In genomic region chr17:76723812-76724211, GRCh38 we compare ENCODE assay signal across 19 cellular contexts. TPM values are rescaled to one million over a fixed set of nuclear protein-coding genes. Genes with fewer than 3 reads are reported as not detected.
DNase-seq lines count a peak whose midpoint lies in the region; ATAC-seq and TF ChIP-seq lines count a peak whose summit lies in the region.
"Had no signal": no experiment of that assay in that cellular context is flagged by ENCODE, and none has a peak within 500 bp of the region (broad histone marks: within the 10 kb centered on the region; RNA-seq: fewer than 3 reads in every experiment).

No MANE protein-coding gene starts in this region.

- H3K9me3 Mint-ChIP-seq in activated naive CD4-positive, alpha-beta T cell treated with anti-CD3 and anti-CD28 coated beads, Interleukin-2, amount 50 U/mL, for 24 hours = no peaks in the 10 kb centered on the region
- H3K9me3 Mint-ChIP-seq in activated naive CD4-positive, alpha-beta T cell treated with anti-CD3 and anti-CD28 coated beads for 36 hours = no peaks in the 10 kb centered on the region
- no peaks in the 10 kb centered on the region for H3K9me3 Mint-ChIP-seq in IgD-negative memory B cell
- no peaks in the 10 kb centered on the region for H3K9me3 Mint-ChIP-seq in central memory CD8-positive, alpha-beta T cell
- H3K9me3 Mint-ChIP-seq in activated naive CD4-positive, alpha-beta T cell treated with anti-CD3 and anti-CD28 coated beads, Interleukin-2, amount 50 U/mL, for 72 hours = no peaks in the 10 kb centered on the region
- H3K9me3 Mint-ChIP-seq: activated CD4-positive, alpha-beta memory T cell treated with anti-CD3 and anti-CD28 coated beads, Interleukin-2, amount 10 ng/mL, durations not matched to agents 7 days and 5 days; H9; memory B cell; naive thymus-derived CD8-positive, alpha-beta T cell; stimulated activated memory B cell treated with anti-CD40 and anti-IgM and Interleukin-4, amounts not matched to agents 10 μg/mL and 1 μg/mL and 100 μg/mL, for 72 hours had no signal

- H3K4me3 ChIP-seq in smooth muscle cell = no peak overlapping the region

- H3K27ac Mint-ChIP-seq in activated naive CD4-positive, alpha-beta T cell treated with anti-CD3 and anti-CD28 coated beads, Interleukin-2, amount 50 U/mL, for 24 hours = no peak overlapping the region
- no peak overlapping the region for H3K27ac Mint-ChIP-seq in activated naive CD4-positive, alpha-beta T cell treated with anti-CD3 and anti-CD28 coated beads for 36 hours
- peak overlapping the region in 2 of 3 donors; percentile 53 to 93 for H3K27ac Mint-ChIP-seq in IgD-negative memory B cell
- peak overlapping the region; percentile 99 for H3K27ac Mint-ChIP-seq in central memory CD8-positive, alpha-beta T cell (ENCODE audit: low read depth)
- H3K27ac Mint-ChIP-seq in activated naive CD4-positive, alpha-beta T cell treated with anti-CD3 and anti-CD28 coated beads, Interleukin-2, amount 50 U/mL, for 72 hours = no peak overlapping the region
- H3K27ac Mint-ChIP-seq: activated CD4-positive, alpha-beta memory T cell treated with anti-CD3 and anti-CD28 coated beads, Interleukin-2, amount 10 ng/mL, durations not matched to agents 7 days and 5 days; H9; memory B cell had no signal

- H3K36me3 ChIP-seq in smooth muscle cell (ENCODE audit: low read depth) = peaks cover 19% of the 10 kb centered on the region

- peaks cover 77% of the 10 kb centered on the region for H4K20me1 ChIP-seq in smooth muscle cell (ENCODE audit: low read depth)

- H3K9me3 ChIP-seq in smooth muscle cell (replicated peaks; ENCODE audit: low read depth) = no peaks in the 10 kb centered on the region
- H3K9me3 ChIP-seq: ascending aorta, colonic mucosa had no signal

- H3K79me2 ChIP-seq in smooth muscle cell (ENCODE audit: low read depth) = peaks cover 65% of the 10 kb centered on the region

- no peaks in the 10 kb centered on the region for H3K27me3 ChIP-seq in smooth muscle cell (ENCODE audit: low read depth)
- H3K27me3 ChIP-seq: ascending aorta, colonic mucosa had no signal

- H3K4me3 Mint-ChIP-seq in activated naive CD4-positive, alpha-beta T cell treated with anti-CD3 and anti-CD28 coated beads, Interleukin-2, amount 50 U/mL, for 24 hours = peak overlapping the region; percentile 23
- H3K4me3 Mint-ChIP-seq in activated naive CD4-positive, alpha-beta T cell treated with anti-CD3 and anti-CD28 coated beads for 36 hours = no peak overlapping the region
- peak overlapping the region in 3 of 4 donors; percentile 43 to 82 (median 45) for H3K4me3 Mint-ChIP-seq in IgD-negative memory B cell
- peak overlapping the region; percentile 90 for H3K4me3 Mint-ChIP-seq in central memory CD8-positive, alpha-beta T cell
- H3K4me3 Mint-ChIP-seq: memory B cell had no signal

- no peak overlapping the region for H2AFZ ChIP-seq in smooth muscle cell (ENCODE audit: low read depth)

- peaks cover 26% of the 10 kb centered on the region for H3F3A ChIP-seq in smooth muscle cell (ENCODE audit: low read depth)

- H3K4me1 Mint-ChIP-seq in activated naive CD4-positive, alpha-beta T cell treated with anti-CD3 and anti-CD28 coated beads, Interleukin-2, amount 50 U/mL, for 24 hours = peaks cover 44% of the 10 kb centered on the region
- peaks cover 48% of the 10 kb centered on the region for H3K4me1 Mint-ChIP-seq in activated naive CD4-positive, alpha-beta T cell treated with anti-CD3 and anti-CD28 coated beads for 36 hours (ENCODE audit: low read depth)
- H3K4me1 Mint-ChIP-seq in IgD-negative memory B cell = peaks cover 14 to 27% (median 25%) of the 10 kb centered on the region in 3 donors
- peaks cover 43% of the 10 kb centered on the region for H3K4me1 Mint-ChIP-seq in central memory CD8-positive, alpha-beta T cell

- peak overlapping the region; percentile 14 for H3K4me2 ChIP-seq in smooth muscle cell

- no peak for TF ChIP-seq CTCF in smooth muscle cell (IDR thresholded peaks at IDR 0.05; ENCODE audit: borderline replicate concordance, insufficient read depth, poor library complexity, severe bottlenecking)

- WGBS in smooth muscle cell (ENCODE audit: low lambda C conversion rate) = 97% methylated on average over 9 of the region's 9 CpGs

- H3K4me1 ChIP-seq in smooth muscle cell (ENCODE audit: low read depth) = peaks cover 8% of the 10 kb centered on the region

- intact Hi-C loops in activated naive CD4-positive, alpha-beta T cell treated with anti-CD3 and anti-CD28 coated beads for 36 hours (cut with micrococcal nuclease) = no loop called here

- no peaks in the 10 kb centered on the region for H3K27me3 Mint-ChIP-seq in activated naive CD4-positive, alpha-beta T cell treated with anti-CD3 and anti-CD28 coated beads, Interleukin-2, amount 50 U/mL, for 24 hours
- no peaks in the 10 kb centered on the region for H3K27me3 Mint-ChIP-seq in activated naive CD4-positive, alpha-beta T cell treated with anti-CD3 and anti-CD28 coated beads for 36 hours (ENCODE audit: low read depth)
- H3K27me3 Mint-ChIP-seq in IgD-negative memory B cell = no peaks in the 10 kb centered on the region
- no peaks in the 10 kb centered on the region for H3K27me3 Mint-ChIP-seq in central memory CD8-positive, alpha-beta T cell
- H3K27me3 Mint-ChIP-seq: activated CD4-positive, alpha-beta memory T cell treated with anti-CD3 and anti-CD28 coated beads, Interleukin-2, amount 10 ng/mL, durations not matched to agents 7 days and 5 days; memory B cell; naive thymus-derived CD8-positive, alpha-beta T cell; stimulated activated memory B cell treated with anti-CD40 and anti-IgM and Interleukin-4, amounts not matched to agents 10 μg/mL and 1 μg/mL and 100 μg/mL, for 72 hours had no signal

- CTCF ChIA-PET in activated naive CD4-positive, alpha-beta T cell treated with anti-CD3 and anti-CD28 coated beads for 36 hours (lab: Charles Lee) = interaction anchor here (2.9 kb wide), 1 partner anchor 10 kb away, joined by 25 read pairs; no protein-coding TSS in a partner anchor

- H3K36me3 Mint-ChIP-seq in activated naive CD4-positive, alpha-beta T cell treated with anti-CD3 and anti-CD28 coated beads, Interleukin-2, amount 50 U/mL, for 24 hours = peaks cover 20% of the 10 kb centered on the region
- H3K36me3 Mint-ChIP-seq in activated naive CD4-positive, alpha-beta T cell treated with anti-CD3 and anti-CD28 coated beads for 36 hours (ENCODE audit: low read depth) = peaks cover 58% of the 10 kb centered on the region
- peaks cover 2% of the 10 kb centered on the region for H3K36me3 Mint-ChIP-seq in IgD-negative memory B cell
- H3K36me3 Mint-ChIP-seq in central memory CD8-positive, alpha-beta T cell (ENCODE audit: insufficient read depth) = peaks cover 91% of the 10 kb centered on the region
- H3K36me3 Mint-ChIP-seq in activated naive CD4-positive, alpha-beta T cell treated with anti-CD3 and anti-CD28 coated beads, Interleukin-2, amount 50 U/mL, for 72 hours = peaks cover 43 to 47% of the 10 kb centered on the region in 2 donors

- no peak overlapping the region for H3K9ac ChIP-seq in smooth muscle cell (ENCODE audit: low read depth)

- no peak for ATAC-seq in central memory CD8-positive, alpha-beta T cell (replicated peaks; ENCODE audit: extremely low read depth, poor library complexity, severe bottlenecking)
- no peak for ATAC-seq in activated naive CD4-positive, alpha-beta T cell treated with anti-CD3 and anti-CD28 coated beads, Interleukin-2, amount 50 U/mL, for 72 hours
- ATAC-seq: naive thymus-derived CD8-positive, alpha-beta T cell; stimulated activated memory B cell treated with anti-CD40 and anti-IgM and Interleukin-4, amounts not matched to agents 10 μg/mL and 1 μg/mL and 100 μg/mL, for 72 hours had no signal

- DNase-seq in activated naive CD4-positive, alpha-beta T cell treated with anti-CD3 and anti-CD28 coated beads for 36 hours = no peak
- no peak for DNase-seq in central memory CD8-positive, alpha-beta T cell (ENCODE audit: low spot score in 2 of 2)
- DNase-seq in smooth muscle cell (lab: John Stamatoyannopoulos, UW; ENCODE audit: unreplicated experiment) (no peak), glomerular visceral epithelial cell (ENCODE audit: extremely low spot score) (no peak), NCI-H2196 (lab: John Stamatoyannopoulos, UW; ENCODE audit: unreplicated experiment) (no peak)
- no peak for DNase-seq in activated naive CD4-positive, alpha-beta T cell treated with anti-CD3 and anti-CD28 coated beads, Interleukin-2, amount 50 U/mL, for 72 hours (ENCODE audit: low spot score in 2 of 2)
- DNase-seq: activated CD4-positive, alpha-beta memory T cell treated with anti-CD3 and anti-CD28 coated beads, Interleukin-2, amount 10 ng/mL, durations not matched to agents 7 days and 5 days; colonic mucosa; EL; H9; naive thymus-derived CD8-positive, alpha-beta T cell; NCI-H1694; NCI-H226; trophoblast cell had no signal

- no peak overlapping the region for H3K27ac ChIP-seq in smooth muscle cell (ENCODE audit: low read depth)
- H3K27ac ChIP-seq: colonic mucosa had no signal

RNA-seq across cellular contexts. Expression of gene JMJD6, which starts 2.6 kb away (rescaled TPM):
- total RNA-seq in activated naive CD4-positive, alpha-beta T cell treated with anti-CD3 and anti-CD28 coated beads for 36 hours = 10 to 100 TPM; 33.0 to 33.6 TPM
- 41.4 TPM for polyA plus RNA-seq in IgD-negative memory B cell
- total RNA-seq in smooth muscle cell = 32.0 and 32.7 TPM in 2 replicates
- 52.3 and 54.7 TPM in 2 replicates for polyA plus RNA-seq in smooth muscle cell
- total RNA-seq in activated naive CD4-positive, alpha-beta T cell treated with anti-CD3 and anti-CD28 coated beads, Interleukin-2, amount 50 U/mL, for 72 hours = 10 to 100 TPM; 82.3 to 91.0 TPM

RNA-seq across cellular contexts. Expression of gene METTL23, which starts 2.8 kb away (rescaled TPM):
- 10 to 100 TPM; 18.9 to 20.0 TPM for total RNA-seq in activated naive CD4-positive, alpha-beta T cell treated with anti-CD3 and anti-CD28 coated beads for 36 hours
- polyA plus RNA-seq in IgD-negative memory B cell (121 TPM), smooth muscle cell (46.2 and 47.1 TPM in 2 replicates)
- total RNA-seq in smooth muscle cell = 28.2 and 32.5 TPM in 2 replicates
- total RNA-seq in activated naive CD4-positive, alpha-beta T cell treated with anti-CD3 and anti-CD28 coated beads, Interleukin-2, amount 50 U/mL, for 72 hours = 10 to 100 TPM; 13.9 to 30.0 TPM

RNA-seq across cellular contexts. Expression of gene MXRA7, which starts 13.0 kb away (rescaled TPM):
- total RNA-seq in activated naive CD4-positive, alpha-beta T cell treated with anti-CD3 and anti-CD28 coated beads for 36 hours = 1 to 10 TPM; 3.8 to 4.2 TPM
- polyA plus RNA-seq in IgD-negative memory B cell = 2.7 TPM
- 131 and 134 TPM in 2 replicates for total RNA-seq in smooth muscle cell
- polyA plus RNA-seq in smooth muscle cell = 157 and 158 TPM in 2 replicates
- total RNA-seq in activated naive CD4-positive, alpha-beta T cell treated with anti-CD3 and anti-CD28 coated beads, Interleukin-2, amount 50 U/mL, for 72 hours = 1 to 10 TPM; 4.8 to 9.1 TPM

RNA-seq across cellular contexts. Expression of gene SRSF2, which starts 13.3 kb away (rescaled TPM):
- 100 to 1,000 TPM; 241 to 263 TPM for total RNA-seq in activated naive CD4-positive, alpha-beta T cell treated with anti-CD3 and anti-CD28 coated beads for 36 hours
- polyA plus RNA-seq in IgD-negative memory B cell = 152 TPM
- total RNA-seq in smooth muscle cell = 166 and 182 TPM in 2 replicates
- polyA plus RNA-seq in smooth muscle cell = 109 and 110 TPM in 2 replicates
- total RNA-seq in activated naive CD4-positive, alpha-beta T cell treated with anti-CD3 and anti-CD28 coated beads, Interleukin-2, amount 50 U/mL, for 72 hours = 100 to 1,000 TPM; 242 to 351 TPM

RNA-seq across cellular contexts. Expression of gene MFSD11, which starts 14.1 kb away (rescaled TPM):
- total RNA-seq in activated naive CD4-positive, alpha-beta T cell treated with anti-CD3 and anti-CD28 coated beads for 36 hours = 10 to 100 TPM; 15.0 to 15.8 TPM
- polyA plus RNA-seq in IgD-negative memory B cell (17.5 TPM), smooth muscle cell (28.1 and 31.9 TPM in 2 replicates)
- total RNA-seq in smooth muscle cell = 56.6 and 58.6 TPM in 2 replicates
- 10 to 100 TPM; 23.2 to 24.1 TPM for total RNA-seq in activated naive CD4-positive, alpha-beta T cell treated with anti-CD3 and anti-CD28 coated beads, Interleukin-2, amount 50 U/mL, for 72 hours

Comparison
In these comparisons a context has a peak if more than half of its experiments do, and no peak if none do; other contexts are left out.
1. H3K27ac Mint-ChIP-seq: peak in IgD-negative memory B cell (2 of 3) and central memory CD8-positive, alpha-beta T cell (single experiment); none in activated naive CD4-positive, alpha-beta T cell treated with anti-CD3 and anti-CD28 coated beads, Interleukin-2, amount 50 U/mL, for 24 hours (single experiment), activated naive CD4-positive, alpha-beta T cell treated with anti-CD3 and anti-CD28 coated beads for 36 hours (single experiment) and activated naive CD4-positive, alpha-beta T cell treated with anti-CD3 and anti-CD28 coated beads, Interleukin-2, amount 50 U/mL, for 72 hours (0 of 2).
2. RNA of gene MXRA7, which starts 13.0 kb away (total RNA-seq): 131 to 134 TPM in smooth muscle cell; 4.8 to 9.1 TPM in activated naive CD4-positive, alpha-beta T cell treated with anti-CD3 and anti-CD28 coated beads, Interleukin-2, amount 50 U/mL, for 72 hours and 3.8 to 4.2 TPM in activated naive CD4-positive, alpha-beta T cell treated with anti-CD3 and anti-CD28 coated beads for 36 hours; every median in the first group is over 10 times any median in the second.